ENCODE assay signal across 30 cellular contexts in genomic region chr7:21200513-21200912, GRCh38.
"Had no signal": no experiment of that assay in that cellular context is flagged by ENCODE, and none has a peak within 500 bp of the region (broad histone marks: within the 10 kb centered on the region; RNA-seq: fewer than 3 reads in every experiment).

No MANE protein-coding gene starts in this region.

- H3K27ac Mint-ChIP-seq: naive thymus-derived CD4-positive, alpha-beta T cell; natural killer cell; nephron; progenitor cell of endocrine pancreas; stimulated activated effector memory CD8-positive, alpha-beta T cell treated with anti-CD3 and anti-CD28 coated beads, Interleukin-12 subunit alpha, Interleukin-12 subunit beta, amount 100 ng/mL, for 72 hours; stimulated activated naive B cell treated with anti-CD40 and anti-IgM and Interleukin-4, amounts not matched to agents 10 μg/mL and 1 μg/mL and 100 μg/mL, for 72 hours; stimulated activated naive CD8-positive, alpha-beta T cell treated with anti-CD3 and anti-CD28 coated beads, Interleukin-15, Interleukin-2, amounts not matched to agents 100 ng/mL and 50 ng/mL, for 24 hours; type B pancreatic cell had no signal

- H2AFZ ChIP-seq: parathyroid adenoma had no signal

- H3K4me3 Mint-ChIP-seq: naive thymus-derived CD4-positive, alpha-beta T cell; natural killer cell; nephron; neural crest cell; stimulated activated effector memory CD8-positive, alpha-beta T cell treated with anti-CD3 and anti-CD28 coated beads, Interleukin-12 subunit alpha, Interleukin-12 subunit beta, amount 100 ng/mL, for 72 hours; stimulated activated naive B cell treated with anti-CD40 and anti-IgM and Interleukin-4, amounts not matched to agents 10 μg/mL and 1 μg/mL and 100 μg/mL, for 72 hours; stimulated activated naive CD8-positive, alpha-beta T cell treated with anti-CD3 and anti-CD28 coated beads, Interleukin-15, Interleukin-2, amounts not matched to agents 100 ng/mL and 50 ng/mL, for 24 hours; type B pancreatic cell had no signal

- H3K9me3 Mint-ChIP-seq: natural killer cell; nephron; neural crest cell; stimulated activated effector memory CD8-positive, alpha-beta T cell treated with anti-CD3 and anti-CD28 coated beads, Interleukin-12 subunit alpha, Interleukin-12 subunit beta, amount 100 ng/mL, for 72 hours; stimulated activated naive B cell treated with anti-CD40 and anti-IgM and Interleukin-4, amounts not matched to agents 10 μg/mL and 1 μg/mL and 100 μg/mL, for 72 hours; stimulated activated naive CD8-positive, alpha-beta T cell treated with anti-CD3 and anti-CD28 coated beads, Interleukin-15, Interleukin-2, amounts not matched to agents 100 ng/mL and 50 ng/mL, for 24 hours; type B pancreatic cell had no signal

- H3K4me1 ChIP-seq: parathyroid adenoma, psoas muscle, right lobe of liver, sigmoid colon, stomach, thyroid gland, tibial nerve, upper lobe of right lung, uterus had no signal

- H3K27me3 ChIP-seq: neutrophil, ovary, right lobe of liver, stomach, thyroid gland, tibial nerve, upper lobe of right lung, uterus had no signal

- H3K4me3 ChIP-seq: ovary, psoas muscle, right lobe of liver, sigmoid colon, stomach, thoracic aorta, thyroid gland, tibial nerve, upper lobe of right lung, uterus had no signal

- H3K27ac ChIP-seq: neutrophil, ovary, parathyroid adenoma, psoas muscle, right lobe of liver, sigmoid colon, stomach, thoracic aorta, thyroid gland, tibial nerve, upper lobe of right lung, uterus had no signal

- DNase-seq: naive thymus-derived CD4-positive, alpha-beta T cell; natural killer cell; nucleus accumbens; ovary; posterior cingulate gyrus; psoas muscle; right cardiac atrium; right lobe of liver; sigmoid colon; small intestine; stimulated activated CD4-positive, alpha-beta T cell treated with anti-CD3 and anti-CD28 coated beads, Interleukin-15, amount 100 ng/mL, for 24 hours; stimulated activated CD4-positive, alpha-beta T cell treated with anti-CD3 and anti-CD28 coated beads, Interleukin-2, amount 100 ng/mL, for 24 hours; stimulated activated CD4-positive, alpha-beta T cell treated with anti-CD3 and anti-CD28 coated beads, Interleukin-2, amount 100 ng/mL, for 48 hours; stimulated activated CD4-positive, alpha-beta T cell treated with anti-CD3 and anti-CD28 coated beads, Interleukin-4, amount 100 ng/mL, for 24 hours; stimulated activated naive B cell treated with anti-CD40 and anti-IgM and Interleukin-4, amounts not matched to agents 10 μg/mL and 1 μg/mL and 100 μg/mL, for 72 hours; stimulated activated naive CD4-positive, alpha-beta T cell treated with Interleukin-2 at 50 U/mL for 16 hours; stomach; thyroid gland; upper lobe of right lung; uterus had no signal

- H3K36me3 Mint-ChIP-seq: natural killer cell; stimulated activated effector memory CD8-positive, alpha-beta T cell treated with anti-CD3 and anti-CD28 coated beads, Interleukin-12 subunit alpha, Interleukin-12 subunit beta, amount 100 ng/mL, for 72 hours; stimulated activated naive B cell treated with anti-CD40 and anti-IgM and Interleukin-4, amounts not matched to agents 10 μg/mL and 1 μg/mL and 100 μg/mL, for 72 hours; type B pancreatic cell had no signal

- H3K9ac ChIP-seq: parathyroid adenoma had no signal

- H3K4me1 Mint-ChIP-seq: nephron; neural crest cell; stimulated activated naive B cell treated with anti-CD40 and anti-IgM and Interleukin-4, amounts not matched to agents 10 μg/mL and 1 μg/mL and 100 μg/mL, for 72 hours had no signal

- H3K79me2 ChIP-seq: parathyroid adenoma had no signal

- H3K27me3 Mint-ChIP-seq: progenitor cell of endocrine pancreas had no signal

- H3K36me3 ChIP-seq: neutrophil, ovary, right lobe of liver, sigmoid colon, stomach, thoracic aorta, thyroid gland, tibial nerve, upper lobe of right lung, uterus had no signal

- H3K9me3 ChIP-seq: neutrophil, psoas muscle, right lobe of liver, sigmoid colon, stomach, thoracic aorta, thyroid gland, tibial nerve, upper lobe of right lung, uterus had no signal
